In the genomic region with DNA sequence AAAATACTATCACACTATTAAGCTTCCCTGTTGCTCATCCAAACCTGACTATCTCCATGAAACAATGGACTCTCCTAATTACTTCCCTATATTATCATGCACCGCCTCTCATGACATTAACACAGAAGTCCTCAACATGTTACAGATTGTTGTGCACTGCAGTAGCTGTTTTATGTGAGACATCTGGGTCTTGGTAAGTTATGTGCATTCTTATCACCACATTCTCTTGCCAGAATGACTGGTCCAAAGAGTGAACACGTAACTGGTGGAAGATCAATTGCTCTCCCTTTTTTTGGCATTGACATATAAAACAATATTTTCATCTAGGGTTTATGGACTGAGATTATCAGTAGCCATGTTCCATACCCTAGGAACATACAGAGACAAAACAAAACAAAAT, we compare ENCODE assay signal across 17 cellular contexts. TPM values are rescaled to one million over a fixed set of nuclear protein-coding genes. Genes with fewer than 3 reads are reported as not detected.
DNase-seq lines count a peak whose midpoint lies in the region; FAIRE-seq and TF ChIP-seq lines count a peak whose summit lies in the region.
"Had no signal": no experiment of that assay in that cellular context is flagged by ENCODE, and none has a peak within 500 bp of the region (broad histone marks: within the 10 kb centered on the region; RNA-seq: fewer than 3 reads in every experiment).

No MANE protein-coding gene starts in this region.

- peaks cover under 1% of the 10 kb centered on the region for H3K9me3 Mint-ChIP-seq in astrocyte (ENCODE audit: unreplicated experiment)

- no peak overlapping the region for H3K4me2 ChIP-seq in astrocyte (ENCODE audit: low read length)

- H3K4me1 ChIP-seq in astrocyte (ENCODE audit: insufficient read depth, low read length): peaks cover 4% of the 10 kb centered on the region

- H3K9me3 ChIP-seq in astrocyte (ENCODE audit: insufficient read depth, low read depth, low read length) (no peaks in the 10 kb centered on the region), WERI-Rb-1 (ENCODE audit: severe bottlenecking) (no peaks in the 10 kb centered on the region)

- no peaks in the 10 kb centered on the region for H3K36me3 ChIP-seq in astrocyte (ENCODE audit: insufficient read depth, low read length)
- no peaks in the 10 kb centered on the region for H3K36me3 ChIP-seq in WERI-Rb-1

- H4K20me1 ChIP-seq in astrocyte (ENCODE audit: insufficient read depth, low read length): no peaks in the 10 kb centered on the region

- H3K79me2 ChIP-seq in astrocyte (ENCODE audit: insufficient read depth, low read length): no peaks in the 10 kb centered on the region

- FAIRE-seq in astrocyte (lab: Jason Lieb, UNC): peak; percentile 20
- FAIRE-seq: GM12878, H54 had no signal

- H3K27me3 ChIP-seq in astrocyte (ENCODE audit: insufficient read depth, low read length): no peaks in the 10 kb centered on the region
- no peaks in the 10 kb centered on the region for H3K27me3 ChIP-seq in WERI-Rb-1 (ENCODE audit: insufficient read depth, low read depth, severe bottlenecking)

- no peak overlapping the region for H3K9ac ChIP-seq in astrocyte (ENCODE audit: low read length)

- TF ChIP-seq CTCF in astrocyte (IDR thresholded peaks at IDR 0.05; ENCODE audit: insufficient read depth, low read depth, low read length) (no peak), foreskin fibroblast (IDR thresholded peaks at IDR 0.05; ENCODE audit: low read depth, low read length) (no peak), WERI-Rb-1 (IDR thresholded peaks at IDR 0.05; ENCODE audit: low read depth, low read length) (no peak)

- H3K4me3 ChIP-seq in astrocyte (ENCODE audit: insufficient read depth, low read depth, low read length) (no peak overlapping the region), foreskin fibroblast (ENCODE audit: low read depth in 1 of 2, low read length in 2 of 2) (no peak overlapping the region), WERI-Rb-1 (ENCODE audit: low read depth, low read length) (no peak overlapping the region)
- H3K4me3 ChIP-seq: GM12878 had no signal

- no peak overlapping the region for H3K27ac Mint-ChIP-seq in astrocyte (ENCODE audit: unreplicated experiment)
- H3K27ac Mint-ChIP-seq: CD4-positive, alpha-beta memory T cell had no signal

- H2AFZ ChIP-seq in astrocyte (ENCODE audit: low read depth, low read length): no peak overlapping the region

- no peaks in the 10 kb centered on the region for H3K36me3 Mint-ChIP-seq in astrocyte (ENCODE audit: low read depth, unreplicated experiment)
- H3K36me3 Mint-ChIP-seq: CD4-positive, alpha-beta memory T cell had no signal

- no peak overlapping the region for H3K27ac ChIP-seq in astrocyte (ENCODE audit: low read depth, low read length)
- H3K27ac ChIP-seq in WERI-Rb-1: no peak overlapping the region
- H3K27ac ChIP-seq: C4-2B had no signal

- H3K4me3 Mint-ChIP-seq in astrocyte (ENCODE audit: unreplicated experiment): no peak overlapping the region
- H3K4me3 Mint-ChIP-seq: CD4-positive, alpha-beta memory T cell had no signal

- H3K4me1 Mint-ChIP-seq in astrocyte (ENCODE audit: low read depth, unreplicated experiment): peaks cover 9% of the 10 kb centered on the region
- H3K4me1 Mint-ChIP-seq: CD4-positive, alpha-beta memory T cell had no signal

- in situ Hi-C loops in ACHN (cut with HindIII; ENCODE audit: low pct_ligation_motif_present, low pct_unique_long_range_greater_than_20kb, low sequenced_read_pairs): no loop called here

- DNase-seq in EH (ENCODE audit: low read depth): peak; percentile 11
- no peak for DNase-seq in astrocyte (ENCODE audit: low read depth)
- DNase-seq in foreskin fibroblast: peak; percentile 33 to 72
- no peak for DNase-seq in SW480 (ENCODE audit: low spot score)
- no peak for DNase-seq in WERI-Rb-1
- DNase-seq in CD1c-positive myeloid dendritic cell (ENCODE audit: extremely low spot score): no peak
- no peak for DNase-seq in ACHN
- DNase-seq: 8988T; CD4-positive, alpha-beta memory T cell; DMS153; DMS79; EL; HCEC 1CT had no signal

- no peaks in the 10 kb centered on the region for H3K27me3 Mint-ChIP-seq in astrocyte (ENCODE audit: low read depth, unreplicated experiment)
- H3K27me3 Mint-ChIP-seq: CD4-positive, alpha-beta memory T cell had no signal

RNA-seq across cellular contexts. Expression of a gene that starts 59.4 kb away (rescaled TPM):
- 18.6 and 26.6 TPM in 2 replicates for total RNA-seq in astrocyte
- total RNA-seq: CD4-positive, alpha-beta memory T cell; HT-29 had no signal

Comparison
In these comparisons a context has a peak if more than half of its experiments do, and no peak if none do; other contexts are left out.
1. DNase-seq: peak in EH (single experiment) and foreskin fibroblast (2 of 2); none in astrocyte (single experiment), SW480 (single experiment), WERI-Rb-1 (single experiment), CD1c-positive myeloid dendritic cell (single experiment) and ACHN (single experiment).